Comparison of ENCODE assay signal across 1 cellular context in genomic region chr11:111975076-111975806, GRCh38.
TF ChIP-seq lines count a peak whose summit lies in the region.

No MANE protein-coding gene starts in this region.

TF ChIP-seq in GM12878, 131 proteins besides CTCF, POLR2A, EP300 and RAD21:
- no peak for TF ChIP-seq SUPT20H (IDR thresholded peaks at IDR 0.05; ENCODE audit: borderline replicate concordance, control insufficient read depth, low read depth, low read length)
- no peak for TF ChIP-seq IKZF1 (conservative IDR thresholded peaks at IDR 0.05)
- TF ChIP-seq PBX3 (IDR thresholded peaks at IDR 0.05; ENCODE audit: insufficient replicate concordance, low read depth, low read length), result no peak
- no peak for TF ChIP-seq BHLHE40 (IDR thresholded peaks at IDR 0.05; ENCODE audit: borderline replicate concordance in 1 of 2, low read depth in 2 of 2, low read length in 1 of 2)
- no peak for TF ChIP-seq PAX5 (IDR thresholded peaks at IDR 0.05; ENCODE audit: borderline replicate concordance, low read depth, low read length)
- no peak for TF ChIP-seq ESRRA (IDR thresholded peaks at IDR 0.05; ENCODE audit: low read length)
- TF ChIP-seq MLLT1 (IDR thresholded peaks at IDR 0.05), result no peak
- TF ChIP-seq MAX (IDR thresholded peaks at IDR 0.05; ENCODE audit: low read depth, low read length), result no peak
- TF ChIP-seq STAT1 (conservative IDR thresholded peaks at IDR 0.05), result no peak
- TF ChIP-seq WRNIP1 (IDR thresholded peaks at IDR 0.05; ENCODE audit: borderline replicate concordance, low read depth, low read length), result no peak
- no peak for TF ChIP-seq YY1 (IDR thresholded peaks at IDR 0.05; ENCODE audit: low read depth, low read length)
- no peak for TF ChIP-seq MEF2B (IDR thresholded peaks at IDR 0.05; ENCODE audit: partially characterized antibody, poor library complexity, severe bottlenecking)
- no peak for TF ChIP-seq HDAC2 (IDR thresholded peaks at IDR 0.05)
